In the genomic region with DNA sequence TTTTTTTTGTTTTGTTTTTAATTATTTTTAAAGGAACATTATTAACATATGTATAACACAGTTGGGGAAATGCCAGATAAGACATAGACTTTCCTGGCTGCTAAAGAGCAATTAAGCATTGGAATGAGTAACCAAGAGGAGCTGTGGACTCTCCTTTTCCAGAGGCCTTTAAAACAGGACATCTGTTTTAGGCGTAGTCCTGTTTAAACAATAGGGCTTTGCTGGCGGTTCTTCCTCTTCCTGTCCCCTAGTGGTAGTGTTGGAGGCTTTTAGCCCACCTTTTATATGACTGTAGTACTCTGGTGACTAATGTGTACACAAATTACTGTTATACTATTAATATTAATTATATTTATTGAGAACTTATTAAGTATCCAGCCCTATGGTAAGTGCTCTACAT, we compare ENCODE assay signal across 13 cellular contexts.
DNase-seq lines count a peak whose midpoint lies in the region; ATAC-seq, FAIRE-seq and TF ChIP-seq lines count a peak whose summit lies in the region.
"Had no signal": no experiment of that assay in that cellular context is flagged by ENCODE, and none has a peak within 500 bp of the region (broad histone marks: within the 10 kb centered on the region; RNA-seq: fewer than 3 reads in every experiment).

No MANE protein-coding gene starts in this region.

- no peak overlapping the region for H2BK5ac ChIP-seq in mesenchymal stem cell (ENCODE audit: low read depth, low read length, poor library complexity, severe bottlenecking)

- no peak overlapping the region for H3K4ac ChIP-seq in mesenchymal stem cell (ENCODE audit: low read depth in 1 of 2, low read length in 2 of 2)

- TF ChIP-seq CTCF in DND-41 (IDR thresholded peaks at IDR 0.05; ENCODE audit: borderline replicate concordance, extremely low read depth, low read length, poor library complexity, severe bottlenecking): peak; percentile 32
- peak; percentile 5 for TF ChIP-seq CTCF in epithelial cell of proximal tubule (conservative IDR thresholded peaks at IDR 0.05; ENCODE audit: low read depth, low read length)
- no peak for TF ChIP-seq CTCF in GM13977 (IDR thresholded peaks at IDR 0.05; ENCODE audit: extremely low read depth, insufficient read depth, missing control alignments)

- H3K27ac ChIP-seq in DND-41 (ENCODE audit: low read length) (no peak overlapping the region), mesenchymal stem cell (ENCODE audit: low read length, poor library complexity, severe bottlenecking) (no peak overlapping the region)
- H3K27ac ChIP-seq: thyroid gland had no signal

- no peak overlapping the region for H2AK5ac ChIP-seq in mesenchymal stem cell (ENCODE audit: low read length, severe bottlenecking)

- no peak overlapping the region for H3K9ac ChIP-seq in DND-41 (ENCODE audit: low read depth, low read length)
- no peak overlapping the region for H3K9ac ChIP-seq in mesenchymal stem cell (ENCODE audit: low read length)

- no peaks in the 10 kb centered on the region for H4K20me1 ChIP-seq in DND-41 (ENCODE audit: insufficient read depth, low read length)

- DNase-seq in DND-41 (no peak), LoVo (ENCODE audit: low spot score) (peak; percentile 70), epithelial cell of proximal tubule (ENCODE audit: low read depth) (no peak), mesenchymal stem cell (peak; percentile 48), GM13977 (ENCODE audit: low spot score) (no peak), RCC 7860 (ENCODE audit: low spot score) (no peak)
- DNase-seq: CD8-positive, alpha-beta T cell; NCI-H187; OCI-M1; thyroid gland had no signal

- WGBS in mesenchymal stem cell: 38% methylated on average over 2 of the region's 2 CpGs

- H3K79me1 ChIP-seq in mesenchymal stem cell (replicated peaks; ENCODE audit: low read length, poor library complexity, severe bottlenecking): peaks cover 10% of the 10 kb centered on the region

- no peak overlapping the region for H3K14ac ChIP-seq in mesenchymal stem cell (ENCODE audit: low read length in 2 of 2)

- no peak overlapping the region for H3K18ac ChIP-seq in mesenchymal stem cell (ENCODE audit: low read depth in 1 of 2, low read length in 2 of 2)

- in situ Hi-C loops in GM13977 (cut with MboI; ENCODE audit: low pct_unique_long_range_greater_than_20kb, low sequenced_read_pairs, unreplicated experiment): no loop called here

- no peak overlapping the region for H4K91ac ChIP-seq in mesenchymal stem cell (ENCODE audit: low read length)

- H3K4me3 ChIP-seq in DND-41 (ENCODE audit: low read depth in 1 of 2, low read length in 2 of 2): no peak overlapping the region
- H3K4me3 ChIP-seq in epithelial cell of proximal tubule (ENCODE audit: low read depth, low read length): no peak overlapping the region
- no peak overlapping the region for H3K4me3 ChIP-seq in mesenchymal stem cell (ENCODE audit: insufficient read depth in 1 of 2, low read depth in 1 of 2, low read length in 2 of 2)
- H3K4me3 ChIP-seq: lung, thyroid gland had no signal

- no peak overlapping the region for H2BK120ac ChIP-seq in mesenchymal stem cell (ENCODE audit: low read depth, low read length)

- no peak overlapping the region for H4K8ac ChIP-seq in mesenchymal stem cell (ENCODE audit: low read length)

- no peak for FAIRE-seq in RCC 7860 (lab: Jason Lieb, UNC)

- H3K9me3 ChIP-seq in DND-41 (ENCODE audit: insufficient read depth, low read length, severe bottlenecking) (peaks cover 6% of the 10 kb centered on the region), mesenchymal stem cell (ENCODE audit: control insufficient read depth, low read length) (no peaks in the 10 kb centered on the region)
- H3K9me3 ChIP-seq: thyroid gland had no signal

- no peaks in the 10 kb centered on the region for H3K27me3 ChIP-seq in DND-41 (ENCODE audit: insufficient read depth, low read length, poor library complexity)
- H3K27me3 ChIP-seq in mesenchymal stem cell (ENCODE audit: control insufficient read depth in 1 of 2, insufficient read depth in 1 of 2, low read length in 2 of 2): no peaks in the 10 kb centered on the region
- H3K27me3 ChIP-seq: thyroid gland had no signal

- ATAC-seq in DND-41 (ENCODE audit: insufficient read depth, low read depth) (peak; percentile 50; the same call in 1 of the 3 replicates), GM21528 (IDR thresholded peaks at IDR 0.05; ENCODE audit: low FRiP score, unreplicated experiment) (no peak), HG03280 (IDR thresholded peaks at IDR 0.05; ENCODE audit: unreplicated experiment) (no peak)
- ATAC-seq: CD8-positive, alpha-beta T cell had no signal

- H3K4me1 ChIP-seq in DND-41 (ENCODE audit: insufficient read depth, low read length) (peaks cover 8% of the 10 kb centered on the region; the same call in 1 of the 2 replicates), mesenchymal stem cell (ENCODE audit: control insufficient read depth, insufficient read depth, low read depth, low read length) (no peaks in the 10 kb centered on the region)

- H3K23ac ChIP-seq in mesenchymal stem cell (ENCODE audit: low read length in 2 of 2): no peak overlapping the region

- H2AFZ ChIP-seq in DND-41 (ENCODE audit: low read depth, low read length) (no peak overlapping the region), mesenchymal stem cell (ENCODE audit: low read depth, low read length) (no peak overlapping the region)

- no peak overlapping the region for H2BK15ac ChIP-seq in mesenchymal stem cell (ENCODE audit: low read depth, poor library complexity, severe bottlenecking)

- H2BK12ac ChIP-seq in mesenchymal stem cell (ENCODE audit: low read length in 2 of 2): no peak overlapping the region

- no peaks in the 10 kb centered on the region for H3K79me2 ChIP-seq in DND-41 (ENCODE audit: insufficient read depth, low read length)

- H3K36me3 ChIP-seq in DND-41 (ENCODE audit: insufficient read depth, low read length): no peaks in the 10 kb centered on the region
- H3K36me3 ChIP-seq in mesenchymal stem cell (ENCODE audit: control insufficient read depth in 1 of 2, insufficient read depth in 2 of 2, low read depth in 1 of 2, low read length in 2 of 2): no peaks in the 10 kb centered on the region
- H3K36me3 ChIP-seq: thyroid gland had no signal

- H3K4me2 ChIP-seq in DND-41 (ENCODE audit: insufficient read depth, low read length) (no peak overlapping the region), mesenchymal stem cell (ENCODE audit: low read length, poor library complexity, severe bottlenecking) (no peak overlapping the region)

Comparison
In these comparisons a context has a peak if more than half of its experiments do, and no peak if none do; other contexts are left out.
1. DNase-seq: peak in LoVo (single experiment) and mesenchymal stem cell (single experiment); none in DND-41 (single experiment), epithelial cell of proximal tubule (single experiment), GM13977 (single experiment) and RCC 7860 (single experiment).